Comparison of ENCODE assay signal across 8 cellular contexts in the genomic region with DNA sequence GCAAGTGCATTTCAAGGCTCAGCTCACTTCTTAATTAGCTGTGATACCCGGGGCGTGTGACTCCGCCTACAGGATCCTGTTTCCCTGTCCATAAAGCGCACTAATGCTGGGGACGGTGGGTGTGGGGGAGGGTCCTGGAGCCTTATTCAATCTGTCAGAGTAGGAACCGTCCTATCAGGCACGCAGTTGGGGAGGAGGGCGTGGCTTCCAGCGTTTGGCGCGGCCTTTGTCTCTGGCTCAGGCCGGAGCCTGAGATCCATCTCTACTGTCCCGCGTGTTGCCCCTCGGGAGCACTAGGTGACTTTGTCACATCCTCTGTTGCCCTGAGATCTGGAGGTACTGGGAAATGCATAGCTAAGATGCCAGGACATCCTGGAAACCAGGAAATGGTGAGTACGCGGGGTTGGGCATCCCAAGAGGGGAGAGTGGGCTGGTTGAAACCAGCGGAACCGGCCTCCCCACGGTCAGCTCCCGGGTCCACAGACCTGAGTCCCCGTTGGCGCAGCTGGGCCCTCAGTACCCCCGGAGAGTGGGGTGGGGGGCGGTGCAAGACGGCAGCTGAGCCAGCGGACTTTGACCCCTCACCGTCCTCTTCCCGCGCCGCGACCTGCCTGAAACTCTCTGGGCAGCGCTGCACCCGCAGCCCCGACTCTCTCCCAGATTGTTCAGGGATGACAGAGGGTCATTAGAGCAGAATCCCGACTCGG.
A peak's percentile ranks its signal among the peaks of the same experiment; 100 is the strongest.
DNase-seq lines count a peak whose midpoint lies in the region; ATAC-seq and TF ChIP-seq lines count a peak whose summit lies in the region.

No MANE protein-coding gene starts in this region.

- ATAC-seq in HG03025 (IDR thresholded peaks at IDR 0.05; ENCODE audit: low FRiP score, unreplicated experiment) (peak; percentile 85), gastroesophageal sphincter (peak; percentile 28)
- peak; percentile 68 for ATAC-seq in activated CD8-positive, alpha-beta T cell treated with anti-CD3 and anti-CD28 coated beads, Interleukin-2, amount 10 ng/mL, durations not matched to agents 7 days and 5 days

- TF ChIP-seq CTCF in AG04450 (IDR thresholded peaks at IDR 0.05; ENCODE audit: low read depth, low read length) (no peak), gastroesophageal sphincter (IDR thresholded peaks at IDR 0.05) (no peak), parathyroid adenoma (IDR thresholded peaks at IDR 0.05) (no peak)

- no peaks in the 10 kb centered on the region for H3K79me2 ChIP-seq in parathyroid adenoma

- H3K9me3 ChIP-seq in AG04450 (ENCODE audit: control insufficient read depth, insufficient read depth, low read length), result no peaks in the 10 kb centered on the region
- peaks cover 0 to 3% (median 0%) of the 10 kb centered on the region in 3 donors for H3K9me3 ChIP-seq in gastroesophageal sphincter
- H3K9me3 ChIP-seq in parathyroid adenoma (ENCODE audit: control insufficient read depth, low read length), result no peaks in the 10 kb centered on the region

- H3K9ac ChIP-seq in parathyroid adenoma, result no peak overlapping the region

- H3K9me3 Mint-ChIP-seq in activated CD8-positive, alpha-beta T cell treated with anti-CD3 and anti-CD28 coated beads, Interleukin-2, amount 10 ng/mL, durations not matched to agents 7 days and 5 days (ENCODE audit: insufficient read depth), result peaks cover 4% of the 10 kb centered on the region

- CTCF ChIA-PET in AG04450 (lab: Charles Lee), result interaction anchor here (1.2 kb wide), 1 partner anchor 38 kb away, joined by 3 read pairs; no protein-coding TSS in a partner anchor
- CTCF ChIA-PET in activated CD8-positive, alpha-beta T cell treated with anti-CD3 and anti-CD28 coated beads, Interleukin-2, amount 10 ng/mL, durations not matched to agents 7 days and 5 days (lab: Charles Lee), result no interaction called here

- H3K4me2 ChIP-seq in parathyroid adenoma (ENCODE audit: low read length), result peak overlapping the region; percentile 63

- no peaks in the 10 kb centered on the region for H3K36me3 Mint-ChIP-seq in activated CD8-positive, alpha-beta T cell treated with anti-CD3 and anti-CD28 coated beads, Interleukin-2, amount 10 ng/mL, durations not matched to agents 7 days and 5 days (ENCODE audit: low read depth)

- H3K27me3 Mint-ChIP-seq in activated CD8-positive, alpha-beta T cell treated with anti-CD3 and anti-CD28 coated beads, Interleukin-2, amount 10 ng/mL, durations not matched to agents 7 days and 5 days (ENCODE audit: low read depth), result peaks cover 30% of the 10 kb centered on the region

- peak overlapping the region; percentile 56 for H2AFZ ChIP-seq in parathyroid adenoma

- POLR2A ChIA-PET in AG04450 (lab: Yijun Ruan, JAX), result no interaction called here
- POLR2A ChIA-PET in activated CD8-positive, alpha-beta T cell treated with anti-CD3 and anti-CD28 coated beads, Interleukin-2, amount 10 ng/mL, durations not matched to agents 7 days and 5 days (lab: Charles Lee), result no interaction called here

- H3K27me3 ChIP-seq in AG04450 (ENCODE audit: control insufficient read depth, insufficient read depth, low read length) (peaks cover 2% of the 10 kb centered on the region), gastroesophageal sphincter (peaks cover 55% of the 10 kb centered on the region), parathyroid adenoma (ENCODE audit: control insufficient read depth, insufficient read depth, low read length) (no peaks in the 10 kb centered on the region)

- peak overlapping the region; percentile 71 for H3K4me3 Mint-ChIP-seq in activated CD8-positive, alpha-beta T cell treated with anti-CD3 and anti-CD28 coated beads, Interleukin-2, amount 10 ng/mL, durations not matched to agents 7 days and 5 days

- H3K4me1 ChIP-seq in gastroesophageal sphincter (peaks cover 0 to 10% (median 6%) of the 10 kb centered on the region in 3 donors), parathyroid adenoma (peaks cover 4% of the 10 kb centered on the region)

- WGBS in gastroesophageal sphincter (ENCODE audit: low coverage in 1 of 2), 2 donors, result 0 to 5% methylated on average over 1 to 4 of the region's 37 CpGs

- TF ChIP-seq POLR2A in GM18526 (IDR thresholded peaks at IDR 0.05; ENCODE audit: extremely low read depth, insufficient read length), result peak; percentile 35
- no peak for TF ChIP-seq POLR2A in gastroesophageal sphincter (IDR thresholded peaks at IDR 0.05)

- H3K36me3 ChIP-seq in gastroesophageal sphincter (no peaks in the 10 kb centered on the region), parathyroid adenoma (ENCODE audit: control insufficient read depth, insufficient read depth, low read length) (no peaks in the 10 kb centered on the region)

- no peak overlapping the region for H3K27ac ChIP-seq in AG04450 (ENCODE audit: low read depth, low read length)
- no peak overlapping the region for H3K27ac ChIP-seq in gastroesophageal sphincter
- no peak overlapping the region for H3K27ac ChIP-seq in parathyroid adenoma

- peaks cover 5% of the 10 kb centered on the region for H3K4me1 Mint-ChIP-seq in activated CD8-positive, alpha-beta T cell treated with anti-CD3 and anti-CD28 coated beads, Interleukin-2, amount 10 ng/mL, durations not matched to agents 7 days and 5 days (ENCODE audit: low read depth)

- peak overlapping the region; percentile 64 for H3K4me3 ChIP-seq in AG04450 (ENCODE audit: low read depth, low read length)
- peak overlapping the region in 1 of 2 donors; percentile 38 for H3K4me3 ChIP-seq in gastroesophageal sphincter
- peak overlapping the region; percentile 27 for H3K4me3 ChIP-seq in parathyroid adenoma (ENCODE audit: low read depth, low read length)

- DNase-seq in AG04450 (ENCODE audit: low read depth, low spot score) (peak; percentile 15), NCI-H2171 (lab: John Stamatoyannopoulos, UW) (peak; percentile 96), middle frontal gyrus (ENCODE audit: extremely low spot score, low spot score) (no peak)
- DNase-seq in activated CD8-positive, alpha-beta T cell treated with anti-CD3 and anti-CD28 coated beads, Interleukin-2, amount 10 ng/mL, durations not matched to agents 7 days and 5 days, result peak; percentile 27

- TF ChIP-seq EP300 in gastroesophageal sphincter (IDR thresholded peaks at IDR 0.05), result no peak

- no peak overlapping the region for H3K27ac Mint-ChIP-seq in activated CD8-positive, alpha-beta T cell treated with anti-CD3 and anti-CD28 coated beads, Interleukin-2, amount 10 ng/mL, durations not matched to agents 7 days and 5 days

Comparison
In these comparisons a context has a peak if more than half of its experiments do, and no peak if none do; other contexts are left out.
1. ATAC-seq: peak in every context shown above with its lines; median percentile 85 in HG03025; 68 in activated CD8-positive, alpha-beta T cell treated with anti-CD3 and anti-CD28 coated beads, Interleukin-2, amount 10 ng/mL, durations not matched to agents 7 days and 5 days; 28 in gastroesophageal sphincter.